ENCODE assay signal across 8 cellular contexts in genomic region chr20:56439784-56440291, GRCh38. TPM values are rescaled to one million over a fixed set of nuclear protein-coding genes. Genes with fewer than 3 reads are reported as not detected.
DNase-seq lines count a peak whose midpoint lies in the region; ATAC-seq lines count a peak whose summit lies in the region.

No MANE protein-coding gene starts in this region.

- peak; percentile 24 for DNase-seq in activated CD4-positive, alpha-beta T cell treated with anti-CD3 and anti-CD28 coated beads for 48 hours
- DNase-seq in activated CD4-positive, alpha-beta T cell treated with anti-CD3 and anti-CD28 coated beads, Interleukin-2, amount 50 U/mL, for 4 hours = no peak
- DNase-seq in activated CD8-positive, alpha-beta memory T cell treated with anti-CD3 and anti-CD28 coated beads, Interleukin-2, amount 50 U/mL, for 48 hours = peak; percentile 68
- DNase-seq in left ventricle myocardium superior = peak; percentile 82
- no peak for DNase-seq in stimulated activated naive B cell treated with anti-CD40 and anti-IgM and Interleukin-4, amounts not matched to agents 10 μg/mL and 1 μg/mL and 100 μg/mL, for 72 hours
- DNase-seq in NK-92 (lab: John Stamatoyannopoulos, UW; ENCODE audit: unreplicated experiment) = no peak
- DNase-seq in HT-29 (ENCODE audit: low spot score) = no peak

- ATAC-seq in left ventricle myocardium superior (peak; percentile 92), GM19351 (IDR thresholded peaks at IDR 0.05; ENCODE audit: unreplicated experiment) (no peak)
- peak; percentile 23 to 28 for ATAC-seq in stimulated activated naive B cell treated with anti-CD40 and anti-IgM and Interleukin-4, amounts not matched to agents 10 μg/mL and 1 μg/mL and 100 μg/mL, for 72 hours (replicated peaks)

- H3K4me1 Mint-ChIP-seq in stimulated activated naive B cell treated with anti-CD40 and anti-IgM and Interleukin-4, amounts not matched to agents 10 μg/mL and 1 μg/mL and 100 μg/mL, for 72 hours = peaks cover 18 to 23% of the 10 kb centered on the region in 2 donors

- peak overlapping the region; percentile 27 for H3K27ac Mint-ChIP-seq in stimulated activated naive B cell treated with anti-CD40 and anti-IgM and Interleukin-4, amounts not matched to agents 10 μg/mL and 1 μg/mL and 100 μg/mL, for 72 hours

- peaks cover 0 to 3% of the 10 kb centered on the region in 2 donors for H3K9me3 Mint-ChIP-seq in stimulated activated naive B cell treated with anti-CD40 and anti-IgM and Interleukin-4, amounts not matched to agents 10 μg/mL and 1 μg/mL and 100 μg/mL, for 72 hours

- H3K27me3 Mint-ChIP-seq in stimulated activated naive B cell treated with anti-CD40 and anti-IgM and Interleukin-4, amounts not matched to agents 10 μg/mL and 1 μg/mL and 100 μg/mL, for 72 hours = peaks cover 0 to 4% of the 10 kb centered on the region in 2 donors

- H3K36me3 Mint-ChIP-seq in stimulated activated naive B cell treated with anti-CD40 and anti-IgM and Interleukin-4, amounts not matched to agents 10 μg/mL and 1 μg/mL and 100 μg/mL, for 72 hours = peaks cover 0 to 7% of the 10 kb centered on the region in 2 donors

- H3K4me3 Mint-ChIP-seq in stimulated activated naive B cell treated with anti-CD40 and anti-IgM and Interleukin-4, amounts not matched to agents 10 μg/mL and 1 μg/mL and 100 μg/mL, for 72 hours = no peak overlapping the region

- intact Hi-C loops in left ventricle myocardium superior (cut with micrococcal nuclease) = no loop called here

RNA-seq across cellular contexts. Expression of gene CASS4, which starts 27.8 kb away (rescaled TPM):
- 0.55 TPM for total RNA-seq in left ventricle myocardium superior
- total RNA-seq in HT-29 (2014; rRNA removed; shearing (Covaris generic)) = 0.05 TPM in 1 of 2 replicates, not detected in the other

RNA-seq across cellular contexts. Expression of gene RTF2, which starts 28.6 kb away (rescaled TPM):
- total RNA-seq in left ventricle myocardium superior = 82.4 TPM
- total RNA-seq in HT-29 (2014; rRNA removed; shearing (Covaris generic)) = 77.0 and 86.0 TPM in 2 replicates

RNA-seq across cellular contexts. Expression of gene CSTF1, which starts 47.4 kb away (rescaled TPM):
- 19.5 TPM for total RNA-seq in left ventricle myocardium superior
- 44.9 and 49.0 TPM in 2 replicates for total RNA-seq in HT-29 (2014; rRNA removed; shearing (Covaris generic))

RNA-seq across cellular contexts. Expression of gene AURKA, which starts 47.8 kb away (rescaled TPM):
- 7.0 TPM for total RNA-seq in left ventricle myocardium superior
- 75.4 and 94.1 TPM in 2 replicates for total RNA-seq in HT-29 (2014; rRNA removed; shearing (Covaris generic))

Comparison
In these comparisons a context has a peak if more than half of its experiments do, and no peak if none do; other contexts are left out.
1. DNase-seq: peak in activated CD4-positive, alpha-beta T cell treated with anti-CD3 and anti-CD28 coated beads for 48 hours (single experiment), activated CD8-positive, alpha-beta memory T cell treated with anti-CD3 and anti-CD28 coated beads, Interleukin-2, amount 50 U/mL, for 48 hours (single experiment) and left ventricle myocardium superior (single experiment); none in activated CD4-positive, alpha-beta T cell treated with anti-CD3 and anti-CD28 coated beads, Interleukin-2, amount 50 U/mL, for 4 hours (0 of 2), stimulated activated naive B cell treated with anti-CD40 and anti-IgM and Interleukin-4, amounts not matched to agents 10 μg/mL and 1 μg/mL and 100 μg/mL, for 72 hours (single experiment), NK-92 (single experiment) and HT-29 (single experiment).